8 cellular contexts compared by ENCODE assay signal in genomic region chr1:151574575-151575529, GRCh38. TPM values are rescaled to one million over a fixed set of nuclear protein-coding genes. Genes with fewer than 3 reads are reported as not detected.
A peak's percentile ranks its signal among the peaks of the same experiment; 100 is the strongest.
DNase-seq lines count a peak whose midpoint lies in the region; ATAC-seq, FAIRE-seq and TF ChIP-seq lines count a peak whose summit lies in the region.

No MANE protein-coding gene starts in this region.

- no peaks in the 10 kb centered on the region for H3K27me3 Mint-ChIP-seq in activated T-helper 17 cell treated with anti-CD3 and anti-CD28 coated beads, Interleukin-2, amount 50 U/mL, for 72 hours

- no peaks in the 10 kb centered on the region for H3K36me3 Mint-ChIP-seq in activated T-helper 17 cell treated with anti-CD3 and anti-CD28 coated beads, Interleukin-2, amount 50 U/mL, for 72 hours (ENCODE audit: low read depth)

- DNase-seq in AG08395 (ENCODE audit: low spot score) (peak; percentile 94), H54 (ENCODE audit: insufficient read length, low spot score) (peak; percentile 98), left colon (no peak), NCI-H1417 treated with DMSO at 0.1 percent for 48 hours (lab: John Stamatoyannopoulos, UW) (no peak)

- H3K4me1 Mint-ChIP-seq in activated T-helper 17 cell treated with anti-CD3 and anti-CD28 coated beads, Interleukin-2, amount 50 U/mL, for 72 hours: no peaks in the 10 kb centered on the region

- peak; percentile 93 for ATAC-seq in activated T-helper 17 cell treated with anti-CD3 and anti-CD28 coated beads, Interleukin-2, amount 50 U/mL, for 72 hours (replicated peaks)
- ATAC-seq in left colon (peak; percentile 57), HG02981 (IDR thresholded peaks at IDR 0.05; ENCODE audit: unreplicated experiment) (no peak), HG03342 (IDR thresholded peaks at IDR 0.05; ENCODE audit: unreplicated experiment) (no peak), HG02588 (IDR thresholded peaks at IDR 0.05; ENCODE audit: unreplicated experiment) (no peak)

- no peak overlapping the region for H3K4me3 Mint-ChIP-seq in activated T-helper 17 cell treated with anti-CD3 and anti-CD28 coated beads, Interleukin-2, amount 50 U/mL, for 72 hours

- no peak overlapping the region for H3K27ac Mint-ChIP-seq in activated T-helper 17 cell treated with anti-CD3 and anti-CD28 coated beads, Interleukin-2, amount 50 U/mL, for 72 hours

- no peaks in the 10 kb centered on the region for H3K9me3 Mint-ChIP-seq in activated T-helper 17 cell treated with anti-CD3 and anti-CD28 coated beads, Interleukin-2, amount 50 U/mL, for 72 hours

- FAIRE-seq in H54 (lab: Jason Lieb, UNC): no peak

- intact Hi-C loops in left colon (cut with DNase I, micrococcal nuclease): no loop called here

- no peak for TF ChIP-seq POLR2A in H54 (IDR thresholded peaks at IDR 0.05; ENCODE audit: low read depth, low read length)

RNA-seq across cellular contexts. Expression of gene TUFT1, which starts 34.7 kb away (rescaled TPM):
- total RNA-seq in activated T-helper 17 cell treated with anti-CD3 and anti-CD28 coated beads, Interleukin-2, amount 50 U/mL, for 72 hours: 1 to 10 TPM; 3.7 to 5.8 TPM
- 10 to 100 TPM; 19.7 to 30.2 TPM for total RNA-seq in left colon

RNA-seq across cellular contexts. Expression of gene SNX27, which starts 37.0 kb away (rescaled TPM):
- 10 to 100 TPM; 33.6 to 36.3 TPM for total RNA-seq in activated T-helper 17 cell treated with anti-CD3 and anti-CD28 coated beads, Interleukin-2, amount 50 U/mL, for 72 hours
- total RNA-seq in left colon: 10 to 100 TPM; 28.4 to 30.6 TPM

Comparison
In these comparisons a context has a peak if more than half of its experiments do, and no peak if none do; other contexts are left out.
1. DNase-seq: peak in AG08395 (single experiment) and H54 (single experiment); none in left colon (0 of 2) and NCI-H1417 treated with DMSO at 0.1 percent for 48 hours (single experiment).
2. ATAC-seq: peak in activated T-helper 17 cell treated with anti-CD3 and anti-CD28 coated beads, Interleukin-2, amount 50 U/mL, for 72 hours (single experiment) and left colon (single experiment); none in HG02981 (single experiment), HG03342 (single experiment) and HG02588 (single experiment).